8 cellular contexts compared by ENCODE assay signal in the genomic region with DNA sequence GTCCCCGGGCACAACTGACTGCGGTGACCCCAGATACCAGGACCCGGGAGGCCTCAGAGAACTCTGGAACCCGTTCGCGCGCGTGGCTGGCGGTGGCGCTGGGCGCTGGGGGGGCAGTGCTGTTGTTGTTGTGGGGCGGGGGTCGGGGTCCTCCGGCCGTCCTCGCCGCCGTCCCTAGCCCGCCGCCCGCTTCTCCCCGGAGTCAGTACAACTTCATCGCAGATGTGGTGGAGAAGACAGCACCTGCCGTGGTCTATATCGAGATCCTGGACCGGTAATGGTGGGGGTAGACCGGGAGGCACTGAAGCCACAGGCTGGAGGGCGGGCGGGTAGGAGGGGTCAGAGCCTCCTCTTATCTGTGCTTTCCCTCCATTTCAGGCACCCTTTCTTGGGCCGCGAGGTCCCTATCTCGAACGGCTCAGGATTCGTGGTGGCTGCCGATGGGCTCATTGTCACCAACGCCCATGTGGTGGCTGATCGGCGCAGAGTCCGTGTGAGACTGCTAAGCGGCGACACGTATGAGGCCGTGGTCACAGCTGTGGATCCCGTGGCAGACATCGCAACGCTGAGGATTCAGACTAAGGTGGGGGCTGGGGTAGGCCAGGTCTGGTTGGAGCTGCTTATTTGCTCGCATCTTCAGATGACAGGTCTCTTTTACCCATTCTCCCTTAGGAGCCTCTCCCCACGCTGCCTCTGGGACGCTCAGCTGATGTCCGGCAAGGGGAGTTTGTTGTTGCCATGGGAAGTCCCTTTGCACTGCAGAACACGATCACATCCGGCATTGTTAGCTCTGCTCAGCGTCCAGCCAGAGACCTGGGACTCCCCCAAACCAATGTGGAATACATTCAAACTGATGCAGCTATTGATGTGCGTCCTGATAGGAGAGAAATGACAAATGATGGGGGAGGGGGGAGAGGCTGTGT. TPM values are rescaled to one million over a fixed set of nuclear protein-coding genes. Genes with fewer than 3 reads are reported as not detected.
A peak's percentile ranks its signal among the peaks of the same experiment; 100 is the strongest.
DNase-seq lines count a peak whose midpoint lies in the region; ATAC-seq and TF ChIP-seq lines count a peak whose summit lies in the region.

No MANE protein-coding gene starts in this region.

- H3K27ac Mint-ChIP-seq in T-helper 17 cell = peak overlapping the region; percentile 93

- H3K4me1 ChIP-seq in BE2C = no peaks in the 10 kb centered on the region

- H3K36me3 Mint-ChIP-seq in T-helper 17 cell (ENCODE audit: low read depth) = peaks cover 13% of the 10 kb centered on the region

- H3K36me3 ChIP-seq in BE2C (peaks cover 28% of the 10 kb centered on the region), kidney epithelial cell (ENCODE audit: control insufficient read depth, insufficient read depth, low read length) (peaks cover 4% of the 10 kb centered on the region)

- peaks cover 33% of the 10 kb centered on the region for H3K4me1 Mint-ChIP-seq in T-helper 17 cell

- TF ChIP-seq CTCF in BE2C (IDR thresholded peaks at IDR 0.05; ENCODE audit: low read depth, low read length) (no peak), kidney epithelial cell (IDR thresholded peaks at IDR 0.05; ENCODE audit: insufficient read depth, low read length, poor library complexity, severe bottlenecking) (no peak)

- H3K4me3 Mint-ChIP-seq in T-helper 17 cell = peak overlapping the region; percentile 94

- no peaks in the 10 kb centered on the region for H3K9me3 ChIP-seq in BE2C
- no peaks in the 10 kb centered on the region for H3K9me3 ChIP-seq in T-helper 17 cell (ENCODE audit: control insufficient read depth, low read length, poor library complexity, severe bottlenecking)

- H3K4me3 ChIP-seq in BE2C (ENCODE audit: low read depth, low read length) = peak overlapping the region; percentile 87
- H3K4me3 ChIP-seq in kidney epithelial cell (ENCODE audit: low read depth, low read length) = peak overlapping the region; percentile 62

- no peaks in the 10 kb centered on the region for H3K27me3 ChIP-seq in BE2C
- H3K27me3 ChIP-seq in kidney epithelial cell (ENCODE audit: control insufficient read depth, insufficient read depth, low read length) = no peaks in the 10 kb centered on the region

- H3K27ac ChIP-seq in caudate nucleus (ENCODE audit: low read depth, low read length) = peak overlapping the region; percentile 60

- ATAC-seq in GM19025 (IDR thresholded peaks at IDR 0.05; ENCODE audit: low read depth, unreplicated experiment) (peak; percentile 30), HG03442 (IDR thresholded peaks at IDR 0.05; ENCODE audit: unreplicated experiment) (peak; percentile 24), T-helper 17 cell (peak; percentile 32)

- H3K27me3 Mint-ChIP-seq in T-helper 17 cell = no peaks in the 10 kb centered on the region

- DNase-seq in BE2C (peak; percentile 35), T-helper 17 cell (peak in 2 of 3 donors; percentile 26 to 32), caudate nucleus (lab: John Stamatoyannopoulos, UW) (peak in 13 of 61 donors; percentile 13 to 50 (median 27)), kidney epithelial cell (ENCODE audit: low read depth) (no peak), NCI-H524 treated with DMSO at 0.1 percent for 48 hours (lab: John Stamatoyannopoulos, UW) (no peak)
- DNase-seq in stimulated activated CD4-positive, alpha-beta T cell treated with anti-CD3 and anti-CD28 coated beads, Interleukin-4, amount 100 ng/mL, for 1 hour = peak; percentile 46

RNA-seq across cellular contexts. Expression of gene HTRA2, which starts 0.8 kb away (rescaled TPM):
- polyA plus RNA-seq in BE2C (2012; ENCODE audit: insufficient read depth, insufficient read length, low read depth) = 52.4 TPM
- total RNA-seq in T-helper 17 cell (10 to 100 TPM; 18.5 to 21.4 TPM), kidney epithelial cell (35.1 and 36.0 TPM in 2 replicates)

RNA-seq across cellular contexts. Expression of gene AUP1, which starts 1.0 kb away (rescaled TPM):
- polyA plus RNA-seq in BE2C (2012; ENCODE audit: insufficient read depth, insufficient read length, low read depth) = 222 TPM
- total RNA-seq in T-helper 17 cell (100 to 1,000 TPM; 139 to 153 TPM), kidney epithelial cell (143 TPM in 2 replicates)

RNA-seq across cellular contexts. Expression of gene DQX1, which starts 4.5 kb away (rescaled TPM):
- 15.8 TPM for polyA plus RNA-seq in BE2C (2012; ENCODE audit: insufficient read depth, insufficient read length, low read depth)
- total RNA-seq in T-helper 17 cell = under 1 TPM in 1 of 2 donors, not detected in 1; 0.23 TPM
- total RNA-seq in kidney epithelial cell = not detected in 2 replicates

RNA-seq across cellular contexts. Expression of gene TLX2, which starts 16.2 kb away (rescaled TPM):
- 27.0 TPM for polyA plus RNA-seq in BE2C (2012; ENCODE audit: insufficient read depth, insufficient read length, low read depth)
- total RNA-seq in T-helper 17 cell (1 to 10 TPM in 1 of 2 donors, under 1 TPM in 1; 0.16 to 1.5 TPM), kidney epithelial cell (0.27 TPM in 1 of 2 replicates, not detected in the other)

RNA-seq across cellular contexts. Expression of gene PCGF1, which starts 23.0 kb away (rescaled TPM):
- polyA plus RNA-seq in BE2C (2012; ENCODE audit: insufficient read depth, insufficient read length, low read depth) = 24.9 TPM
- 10 to 100 TPM; 28.2 to 31.5 TPM for total RNA-seq in T-helper 17 cell
- total RNA-seq in kidney epithelial cell = 17.1 and 19.3 TPM in 2 replicates

Comparison
In these comparisons a context has a peak if more than half of its experiments do, and no peak if none do; other contexts are left out.
1. DNase-seq: peak in BE2C (single experiment), T-helper 17 cell (2 of 3) and stimulated activated CD4-positive, alpha-beta T cell treated with anti-CD3 and anti-CD28 coated beads, Interleukin-4, amount 100 ng/mL, for 1 hour (single experiment); none in kidney epithelial cell (single experiment) and NCI-H524 treated with DMSO at 0.1 percent for 48 hours (single experiment).
2. Peak in every context shown above with its lines, with median percentiles within 50 percentile points of each other: ATAC-seq.